16 cellular contexts compared by ENCODE assay signal in genomic region chr4:10926025-10926424, GRCh38.
DNase-seq lines count a peak whose midpoint lies in the region; ATAC-seq and TF ChIP-seq lines count a peak whose summit lies in the region.
"Had no signal": no experiment of that assay in that cellular context is flagged by ENCODE, and none has a peak within 500 bp of the region (broad histone marks: within the 10 kb centered on the region; RNA-seq: fewer than 3 reads in every experiment).

No MANE protein-coding gene starts in this region.

- no peak for TF ChIP-seq CTCF in astrocyte of the cerebellum (IDR thresholded peaks at IDR 0.05; ENCODE audit: low read depth, low read length, missing control alignments)
- no peak for TF ChIP-seq CTCF in gastroesophageal sphincter (IDR thresholded peaks at IDR 0.05)

- no peaks in the 10 kb centered on the region for H3K4me1 ChIP-seq in gastroesophageal sphincter
- H3K4me1 ChIP-seq: colonic mucosa had no signal

- H3K4me3 ChIP-seq in astrocyte of the cerebellum (ENCODE audit: low read depth, low read length), result no peak overlapping the region
- no peak overlapping the region for H3K4me3 ChIP-seq in gastroesophageal sphincter
- no peak overlapping the region for H3K4me3 ChIP-seq in skeletal muscle cell (ENCODE audit: low read depth, low read length)
- H3K4me3 ChIP-seq: colonic mucosa, mucosa of descending colon had no signal

- no peak overlapping the region for H3K27ac ChIP-seq in gastroesophageal sphincter
- H3K27ac ChIP-seq: colonic mucosa, epithelial cell of prostate had no signal

- no peak for TF ChIP-seq POLR2A in gastroesophageal sphincter (IDR thresholded peaks at IDR 0.05)

- H3K36me3 ChIP-seq in gastroesophageal sphincter, result no peaks in the 10 kb centered on the region
- H3K36me3 ChIP-seq: colonic mucosa had no signal

- H3K9me3 ChIP-seq in gastroesophageal sphincter, result no peaks in the 10 kb centered on the region
- H3K9me3 ChIP-seq: colonic mucosa, mucosa of descending colon had no signal

- in situ Hi-C loops in astrocyte of the cerebellum (cut with HindIII; ENCODE audit: low sequenced_read_pairs), result no loop called here
- in situ Hi-C loops in ACHN (cut with HindIII; ENCODE audit: low pct_ligation_motif_present, low pct_unique_long_range_greater_than_20kb, low sequenced_read_pairs), result no loop called here

- DNase-seq in HS-5 (ENCODE audit: low read depth) (peak; percentile 9), astrocyte of the cerebellum (ENCODE audit: low read depth) (peak; percentile 73), skeletal muscle cell (ENCODE audit: low read depth) (peak; percentile 50), NCI-H345 treated with DMSO at 0.1 percent for 48 hours (lab: John Stamatoyannopoulos, UW; ENCODE audit: unreplicated experiment) (no peak), ACHN (no peak)
- DNase-seq: colonic mucosa; DND-41; mucosa of descending colon; NCI-H1092; NK-92 treated with Interleukin-12 subunit alpha and Interleukin-12 subunit beta, amount 100 ng/mL, for 24 hours; occipital lobe had no signal

- 41% methylated on average over 3 of the region's 3 CpGs; no CpG with 5 or more reads in 1 of the 2 donors for WGBS in gastroesophageal sphincter (ENCODE audit: low coverage in 1 of 2), 2 donors

- ATAC-seq in gastroesophageal sphincter (peak; percentile 31), HG03342 (IDR thresholded peaks at IDR 0.05; ENCODE audit: unreplicated experiment) (no peak)
- ATAC-seq: activated CD4-positive, CD25-positive, alpha-beta regulatory T cell treated with anti-CD3 and anti-CD28 coated beads, Interleukin-2, amount 50 U/mL, for 24 hours; mucosa of descending colon; Right ventricle myocardium inferior had no signal

- H3K27me3 ChIP-seq in gastroesophageal sphincter, result no peaks in the 10 kb centered on the region
- H3K27me3 ChIP-seq: colonic mucosa had no signal

- no peak for TF ChIP-seq EP300 in gastroesophageal sphincter (IDR thresholded peaks at IDR 0.05)

Comparison
In these comparisons a context has a peak if more than half of its experiments do, and no peak if none do; other contexts are left out.
1. DNase-seq: peak in HS-5 (single experiment), astrocyte of the cerebellum (single experiment) and skeletal muscle cell (single experiment); none in NCI-H345 treated with DMSO at 0.1 percent for 48 hours (single experiment) and ACHN (single experiment).